ENCODE assay signal across 26 cellular contexts in the genomic region with DNA sequence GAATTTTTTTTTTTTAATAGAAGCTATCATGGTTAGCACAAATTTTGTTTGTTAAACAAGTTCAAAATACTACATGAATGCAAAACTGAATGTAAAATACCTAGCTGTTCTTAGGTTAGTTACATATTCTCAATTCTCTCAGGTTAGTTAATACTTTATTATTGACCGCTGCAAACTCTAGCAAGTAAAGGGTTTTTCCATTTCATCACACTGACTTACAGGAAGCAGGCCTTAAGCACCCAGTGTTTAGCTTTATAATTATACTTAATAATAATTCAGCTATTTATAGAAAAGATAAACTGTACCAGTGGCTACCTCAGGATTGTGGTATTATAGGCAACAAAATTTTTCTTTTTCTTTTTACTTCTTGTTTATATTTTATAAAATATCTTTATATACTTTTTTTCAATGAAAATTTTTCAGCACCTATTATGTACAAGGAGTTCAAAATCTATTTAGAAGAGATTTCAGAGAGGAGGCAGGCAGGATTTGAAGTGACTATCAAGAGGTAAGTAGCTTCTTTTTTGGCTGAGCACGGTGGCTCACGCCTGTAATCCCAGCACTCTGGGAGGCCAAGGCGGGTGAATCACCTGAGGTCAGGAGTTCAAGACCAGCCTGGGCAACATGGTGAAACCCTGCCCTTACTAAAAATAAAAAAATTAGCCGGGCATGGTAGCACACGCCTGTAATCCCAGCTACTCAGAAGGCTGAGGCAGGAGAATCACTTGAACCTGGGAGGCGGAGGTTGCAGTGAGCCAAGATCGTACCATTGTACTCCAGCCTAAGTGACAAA. TPM values are rescaled to one million over a fixed set of nuclear protein-coding genes. Genes with fewer than 3 reads are reported as not detected.
DNase-seq lines count a peak whose midpoint lies in the region; ATAC-seq, FAIRE-seq and TF ChIP-seq lines count a peak whose summit lies in the region.
"Had no signal": no experiment of that assay in that cellular context is flagged by ENCODE, and none has a peak within 500 bp of the region (broad histone marks: within the 10 kb centered on the region; RNA-seq: fewer than 3 reads in every experiment).

No MANE protein-coding gene starts in this region.

- DNase-seq in heart left ventricle: no peak
- no peak for DNase-seq in right cardiac atrium
- DNase-seq in left lung: no peak
- DNase-seq in COLO829 (ENCODE audit: low spot score): no peak
- no peak for DNase-seq in RCC 7860 (ENCODE audit: low spot score)
- DNase-seq in NCI-H1694 treated with DMSO at 0.1 percent for 48 hours (lab: John Stamatoyannopoulos, UW): no peak
- DNase-seq: activated CD4-positive, alpha-beta T cell treated with anti-CD3 and anti-CD28 coated beads, Interleukin-2, amount 50 U/mL, for 48 hours; activated CD4-positive, CD25-positive, alpha-beta regulatory T cell; AML-193; aorta; caudate nucleus; CD8-positive, alpha-beta memory T cell; dermis blood vessel endothelial cell; DMS53; left colon; NCI-H1436; pancreas; sigmoid colon; SJCRH30; stimulated activated CD4-positive, alpha-beta T cell treated with anti-CD3 and anti-CD28 coated beads, Interleukin-15, amount 100 ng/mL, for 24 hours; T-cell had no signal

- peak in 2 of 4 donors; percentile 27 to 50 for ATAC-seq in heart left ventricle
- no peak for ATAC-seq in right cardiac atrium
- ATAC-seq in HG03571 (IDR thresholded peaks at IDR 0.05; ENCODE audit: unreplicated experiment): peak; percentile 74
- peak; percentile 76 for ATAC-seq in left lung
- no peak for ATAC-seq in HG03025 (IDR thresholded peaks at IDR 0.05; ENCODE audit: low FRiP score, unreplicated experiment)
- ATAC-seq: left colon, T-cell had no signal

- no peak for FAIRE-seq in RCC 7860 (lab: Jason Lieb, UNC)
- FAIRE-seq: G401.6, pancreas had no signal

- intact Hi-C loops in heart left ventricle (cut with DNase I) (no loop called here), right cardiac atrium (cut with DNase I) (no loop called here), left lung (cut with DNase I) (no loop called here)

- no peak for TF ChIP-seq POLR2A in heart left ventricle (IDR thresholded peaks at IDR 0.05)

- H3K4me1 ChIP-seq in heart left ventricle (peaks cover 11 to 95% (median 67%) of the 10 kb centered on the region in 12 donors), right cardiac atrium (ENCODE audit: control insufficient read depth, insufficient read depth, low read length) (peaks cover 20% of the 10 kb centered on the region), left lung (peaks cover 10 to 55% of the 10 kb centered on the region in 2 donors)
- H3K4me1 ChIP-seq: SJCRH30 had no signal

- no peak overlapping the region for H3K4me3 ChIP-seq in heart left ventricle
- no peak overlapping the region for H3K4me3 ChIP-seq in right cardiac atrium (ENCODE audit: low read length)
- no peak overlapping the region for H3K4me3 ChIP-seq in left lung
- H3K4me3 ChIP-seq: pancreas, sigmoid colon, SJCRH30 had no signal

- no peaks in the 10 kb centered on the region for H3K36me3 ChIP-seq in heart left ventricle
- H3K36me3 ChIP-seq in left lung: no peaks in the 10 kb centered on the region
- H3K36me3 ChIP-seq: pancreas, sigmoid colon, SJCRH30 had no signal

- H3K27ac ChIP-seq in heart left ventricle (peak overlapping the region in 11 of 12 donors; percentile 14 to 75 (median 51)), right cardiac atrium (ENCODE audit: low read length) (no peak overlapping the region), left lung (no peak overlapping the region)
- H3K27ac ChIP-seq: KMS-11, sigmoid colon, SJCRH30 had no signal

- no peaks in the 10 kb centered on the region for H3K27me3 ChIP-seq in heart left ventricle
- H3K27me3 ChIP-seq in right cardiac atrium (ENCODE audit: control insufficient read depth, insufficient read depth): no peaks in the 10 kb centered on the region
- no peaks in the 10 kb centered on the region for H3K27me3 ChIP-seq in left lung
- H3K27me3 ChIP-seq: pancreas, sigmoid colon, SJCRH30 had no signal

- no peaks in the 10 kb centered on the region for H3K9me3 ChIP-seq in heart left ventricle
- H3K9me3 ChIP-seq in right cardiac atrium (ENCODE audit: control insufficient read depth, low read length): no peaks in the 10 kb centered on the region
- no peaks in the 10 kb centered on the region for H3K9me3 ChIP-seq in left lung
- H3K9me3 ChIP-seq: pancreas, sigmoid colon, SJCRH30 had no signal

- TF ChIP-seq CTCF in heart left ventricle (IDR thresholded peaks at IDR 0.05): no peak
- no peak for TF ChIP-seq CTCF in left lung (IDR thresholded peaks at IDR 0.05)

- WGBS in heart left ventricle, 4 donors: 47 to 60% (median 53%) methylated on average over 8 of the region's 8 CpGs
- 66% methylated on average over 8 of the region's 8 CpGs for WGBS in right cardiac atrium

RNA-seq across cellular contexts. Expression of a gene that starts 17.9 kb away (rescaled TPM):
- 100 to 1,000 TPM in 4 of 9 donors, 10 to 100 TPM in 5; 75.8 to 221 (median 97.8) TPM for total RNA-seq in heart left ventricle
- polyA plus RNA-seq in heart left ventricle: 10 to 100 TPM; 17.1 to 89.6 TPM
- 100 to 1,000 TPM in 1 of 4 donors, 10 to 100 TPM in 3; 85.4 to 120 (median 94.6) TPM for total RNA-seq in right cardiac atrium
- polyA plus RNA-seq in right cardiac atrium: 47.7 TPM
- total RNA-seq in left lung: 100 to 1,000 TPM in 1 of 2 donors, 10 to 100 TPM in 1; 44.5 to 112 TPM
- total RNA-seq: activated T-helper 2 cell treated with anti-CD3 and anti-CD28 coated beads, Interferon-gamma antibody, Interleukin-2, Interleukin-4, amounts not matched to agents 10 μg/mL and 5 μg/mL and 100 μg/mL, durations not matched to agents 14 hours and 24 hours and 36 hours; SJCRH30 had no signal
- polyA plus RNA-seq: CD8-positive, alpha-beta memory T cell had no signal

Comparison
In these comparisons a context has a peak if more than half of its experiments do, and no peak if none do; other contexts are left out.
1. H3K27ac ChIP-seq: peak in heart left ventricle (11 of 12); none in right cardiac atrium (single experiment) and left lung (0 of 2).
2. ATAC-seq: peak in HG03571 (single experiment) and left lung (single experiment); none in right cardiac atrium (0 of 2) and HG03025 (single experiment).